20 cellular contexts compared by ENCODE assay signal in the genomic region with DNA sequence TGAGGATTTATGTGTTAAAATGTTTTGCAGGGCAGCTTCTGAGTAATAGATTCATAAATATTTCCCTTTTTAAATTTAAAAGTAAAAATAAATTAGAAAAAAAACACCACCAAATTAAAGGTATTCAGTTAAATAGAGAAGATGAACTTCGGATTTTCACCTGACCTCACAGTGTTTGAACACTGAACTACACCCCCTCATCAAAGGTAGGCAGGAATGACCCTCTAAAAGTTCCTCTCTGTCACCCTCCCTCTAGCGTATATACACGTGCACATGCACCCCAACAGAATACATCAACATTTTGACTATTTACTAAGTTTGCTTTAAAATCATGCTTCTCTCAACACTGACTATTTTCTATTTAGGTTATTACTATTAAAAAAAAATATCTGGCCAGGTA.
"Had no signal": no experiment of that assay in that cellular context is flagged by ENCODE, and none has a peak within 500 bp of the region (broad histone marks: within the 10 kb centered on the region; RNA-seq: fewer than 3 reads in every experiment).

No MANE protein-coding gene starts in this region.

- ATAC-seq: activated CD8-positive, alpha-beta T cell treated with anti-CD3 and anti-CD28 coated beads for 36 hours; left colon; naive thymus-derived CD4-positive, alpha-beta T cell; stimulated activated memory B cell treated with anti-CD40 and anti-IgM and Interleukin-4, amounts not matched to agents 10 μg/mL and 1 μg/mL and 100 μg/mL, for 72 hours had no signal

- H3K9ac ChIP-seq: parathyroid adenoma had no signal

- H2AFZ ChIP-seq: parathyroid adenoma had no signal

- H3K9me3 Mint-ChIP-seq: activated CD4-positive, alpha-beta T cell treated with anti-CD3 and anti-CD28 coated beads, Interleukin-2, amount 10 ng/mL, durations not matched to agents 7 days and 5 days; activated CD8-positive, alpha-beta T cell treated with anti-CD3 and anti-CD28 coated beads for 36 hours; activated naive CD8-positive, alpha-beta T cell treated with anti-CD3 and anti-CD28 coated beads for 36 hours; stimulated activated memory B cell treated with anti-CD40 and anti-IgM and Interleukin-4, amounts not matched to agents 10 μg/mL and 1 μg/mL and 100 μg/mL, for 72 hours; T-helper 2 cell treated with Interferon-gamma antibody and Interleukin-4, amounts not matched to agents 5 μg/mL and 100 μg/mL, for 36 hours had no signal

- H3K36me3 Mint-ChIP-seq: activated naive CD8-positive, alpha-beta T cell treated with anti-CD3 and anti-CD28 coated beads for 36 hours; naive thymus-derived CD4-positive, alpha-beta T cell; stimulated activated memory B cell treated with anti-CD40 and anti-IgM and Interleukin-4, amounts not matched to agents 10 μg/mL and 1 μg/mL and 100 μg/mL, for 72 hours had no signal

- H3K27ac ChIP-seq: cardiac muscle cell, parathyroid adenoma, stomach, transverse colon, uterus, VCaP had no signal

- H3K27me3 ChIP-seq: cardiac muscle cell, heart left ventricle, suprapubic skin, transverse colon, uterus had no signal

- H3K79me2 ChIP-seq: parathyroid adenoma had no signal

- H3K4me3 Mint-ChIP-seq: activated CD4-positive, alpha-beta T cell treated with anti-CD3 and anti-CD28 coated beads, Interleukin-2, amount 10 ng/mL, durations not matched to agents 7 days and 5 days; activated CD8-positive, alpha-beta T cell treated with anti-CD3 and anti-CD28 coated beads for 36 hours; activated naive CD8-positive, alpha-beta T cell treated with anti-CD3 and anti-CD28 coated beads for 36 hours; naive thymus-derived CD4-positive, alpha-beta T cell; stimulated activated memory B cell treated with anti-CD40 and anti-IgM and Interleukin-4, amounts not matched to agents 10 μg/mL and 1 μg/mL and 100 μg/mL, for 72 hours; T-helper 2 cell treated with Interferon-gamma antibody and Interleukin-4, amounts not matched to agents 5 μg/mL and 100 μg/mL, for 36 hours had no signal

- H3K36me3 ChIP-seq: cardiac muscle cell, heart left ventricle, stomach, suprapubic skin, transverse colon, uterus had no signal

- H3K4me1 ChIP-seq: parathyroid adenoma, uterus had no signal

- H3K4me3 ChIP-seq: cardiac muscle cell, lung, stomach, suprapubic skin, transverse colon, uterus had no signal

- H3K9me3 ChIP-seq: heart left ventricle, stomach, suprapubic skin, transverse colon, uterus had no signal

- H3K27ac Mint-ChIP-seq: activated CD4-positive, alpha-beta T cell treated with anti-CD3 and anti-CD28 coated beads, Interleukin-2, amount 10 ng/mL, durations not matched to agents 7 days and 5 days; activated CD8-positive, alpha-beta T cell treated with anti-CD3 and anti-CD28 coated beads for 36 hours; activated naive CD8-positive, alpha-beta T cell treated with anti-CD3 and anti-CD28 coated beads for 36 hours; naive thymus-derived CD4-positive, alpha-beta T cell; stimulated activated memory B cell treated with anti-CD40 and anti-IgM and Interleukin-4, amounts not matched to agents 10 μg/mL and 1 μg/mL and 100 μg/mL, for 72 hours; T-helper 2 cell treated with Interferon-gamma antibody and Interleukin-4, amounts not matched to agents 5 μg/mL and 100 μg/mL, for 36 hours had no signal

- DNase-seq: activated CD4-positive, alpha-beta T cell treated with anti-CD3 and anti-CD28 coated beads, Interleukin-2, amount 10 ng/mL, durations not matched to agents 7 days and 5 days; activated CD4-positive, CD25-positive, alpha-beta regulatory T cell treated with anti-CD3 and anti-CD28 coated beads, Interleukin-2, amount 50 U/mL, for 72 hours; activated CD8-positive, alpha-beta T cell treated with anti-CD3 and anti-CD28 coated beads for 36 hours; activated naive CD8-positive, alpha-beta T cell treated with anti-CD3 and anti-CD28 coated beads for 36 hours; amniotic stem cell; effector CD4-positive, alpha-beta T cell; heart left ventricle; left colon; naive thymus-derived CD4-positive, alpha-beta T cell; stimulated activated CD4-positive, alpha-beta T cell treated with anti-CD3 and anti-CD28 coated beads, Interleukin-2, amount 100 ng/mL, for 24 hours; stomach; transverse colon; uterus had no signal

- H3K4me1 Mint-ChIP-seq: activated CD4-positive, alpha-beta T cell treated with anti-CD3 and anti-CD28 coated beads, Interleukin-2, amount 10 ng/mL, durations not matched to agents 7 days and 5 days; naive thymus-derived CD4-positive, alpha-beta T cell had no signal
